18 cellular contexts compared by ENCODE assay signal in genomic region chr4:10347281-10347795, GRCh38.
DNase-seq lines count a peak whose midpoint lies in the region; ATAC-seq and FAIRE-seq lines count a peak whose summit lies in the region.
"Had no signal": no experiment of that assay in that cellular context is flagged by ENCODE, and none has a peak within 500 bp of the region (broad histone marks: within the 10 kb centered on the region; RNA-seq: fewer than 3 reads in every experiment).

No MANE protein-coding gene starts in this region.

- H3K4me1 ChIP-seq in Karpas-422 (ENCODE audit: low read length), result peaks cover 7% of the 10 kb centered on the region
- H3K4me1 ChIP-seq: A549, BE2C had no signal

- no peak overlapping the region for H3K4me3 ChIP-seq in Karpas-422 (ENCODE audit: low read length)
- H3K4me3 ChIP-seq: A549, GM23248 had no signal

- no peak overlapping the region for H3K9ac ChIP-seq in Karpas-422 (ENCODE audit: low read length)
- H3K9ac ChIP-seq: GM23248 had no signal

- no peaks in the 10 kb centered on the region for H3K79me2 ChIP-seq in Karpas-422 (ENCODE audit: low read length)

- no peaks in the 10 kb centered on the region for H3K9me3 ChIP-seq in Karpas-422 (ENCODE audit: low read length)
- H3K9me3 ChIP-seq: A549, BE2C had no signal

- no peak overlapping the region for H3K4me2 ChIP-seq in Karpas-422 (ENCODE audit: low read depth, low read length, poor library complexity, severe bottlenecking)
- H3K4me2 ChIP-seq: A549 had no signal

- ATAC-seq in GM18861 (IDR thresholded peaks at IDR 0.05; ENCODE audit: unreplicated experiment), result no peak
- ATAC-seq: A549, HCT116 had no signal

- H3K36me3 ChIP-seq in Karpas-422 (ENCODE audit: insufficient read depth, low read length), result no peaks in the 10 kb centered on the region
- H3K36me3 ChIP-seq: BE2C had no signal

- H3K9me2 ChIP-seq in Karpas-422 (replicated peaks; ENCODE audit: insufficient read depth, low read length), result no peaks in the 10 kb centered on the region

- no peak overlapping the region for H2AFZ ChIP-seq in Karpas-422 (ENCODE audit: low read length)

- H3K27me3 ChIP-seq in Karpas-422 (ENCODE audit: low read length), result no peaks in the 10 kb centered on the region
- H3K27me3 ChIP-seq: BE2C had no signal

- H4K20me1 ChIP-seq in Karpas-422 (ENCODE audit: insufficient read depth, low read depth, low read length), result no peaks in the 10 kb centered on the region

- peak; percentile 41 for DNase-seq in Karpas-422
- peak; percentile 28 for DNase-seq in RPMI7951 (ENCODE audit: low read depth)
- no peak for DNase-seq in epithelial cell of prostate (ENCODE audit: low read depth, low spot score)
- no peak for DNase-seq in HTR-8/SVneo (ENCODE audit: insufficient read length, low spot score)
- no peak for DNase-seq in midbrain (lab: John Stamatoyannopoulos, UW)
- DNase-seq: BE2C; CD4-positive, alpha-beta memory T cell; DMS79; EL; GDM1; GM23248 had no signal

- H3K27ac ChIP-seq in Karpas-422 (ENCODE audit: low read length), result no peak overlapping the region
- H3K27ac ChIP-seq in epithelial cell of prostate, result peak overlapping the region; percentile 83
- H3K27ac ChIP-seq: A549, C4-2B, GM23248 had no signal

- no peak for FAIRE-seq in HTR-8/SVneo (lab: Jason Lieb, UNC)
- FAIRE-seq: A549, GM12892, GM19239, H54 had no signal

Comparison
In these comparisons a context has a peak if more than half of its experiments do, and no peak if none do; other contexts are left out.
1. DNase-seq: peak in Karpas-422 (single experiment) and RPMI7951 (single experiment); none in epithelial cell of prostate (single experiment), HTR-8/SVneo (single experiment) and midbrain (single experiment).